ENCODE assay signal across 16 cellular contexts in genomic region chr2:95041824-95042442, GRCh38. TPM values are rescaled to one million over a fixed set of nuclear protein-coding genes. Genes with fewer than 3 reads are reported as not detected.
A peak's percentile ranks its signal among the peaks of the same experiment; 100 is the strongest.
DNase-seq lines count a peak whose midpoint lies in the region; ATAC-seq lines count a peak whose summit lies in the region.
"Had no signal": no experiment of that assay in that cellular context is flagged by ENCODE, and none has a peak within 500 bp of the region (broad histone marks: within the 10 kb centered on the region; RNA-seq: fewer than 3 reads in every experiment).

No MANE protein-coding gene starts in this region.

- peak overlapping the region; percentile 20 for H3K27ac Mint-ChIP-seq in activated naive CD8-positive, alpha-beta T cell treated with anti-CD3 and anti-CD28 coated beads for 36 hours
- H3K27ac Mint-ChIP-seq: stimulated activated naive CD8-positive, alpha-beta T cell treated with anti-CD3 and anti-CD28 coated beads, Interleukin-15, Interleukin-2, amounts not matched to agents 100 ng/mL and 50 ng/mL, for 24 hours had no signal

- DNase-seq in activated T-cell treated with anti-CD3 and anti-CD28 coated beads, Interleukin-2, amount 50 U/mL, for 4 hours: no peak
- no peak for DNase-seq in activated T-cell treated with anti-CD3 and anti-CD28 coated beads, Interleukin-2, amount 50 U/mL, for 1 hour
- DNase-seq in activated naive CD8-positive, alpha-beta T cell treated with anti-CD3 and anti-CD28 coated beads for 36 hours: no peak
- DNase-seq in stimulated activated naive CD8-positive, alpha-beta T cell treated with anti-CD3 and anti-CD28 coated beads, Interleukin-15, Interleukin-2, amounts not matched to agents 100 U/mL and 50 U/mL, for 24 hours: no peak
- DNase-seq in activated gamma-delta T cell treated with Interleukin-2 at 50 U/mL for 16 hours: no peak
- no peak for DNase-seq in COR-L47 (lab: John Stamatoyannopoulos, UW)
- DNase-seq: ACHN; activated CD4-positive, CD25-positive, alpha-beta regulatory T cell treated with anti-CD3 and anti-CD28 coated beads, Interleukin-2, amount 50 U/mL, for 72 hours; Calu3; foreskin melanocyte; GDM1; mammary epithelial cell; NCI-H187 had no signal

- H3K4me1 Mint-ChIP-seq in activated T-cell treated with anti-CD3 and anti-CD28 coated beads, Interleukin-2, amount 50 U/mL, for 4 hours (ENCODE audit: low read depth): peaks cover 77% of the 10 kb centered on the region
- H3K4me1 Mint-ChIP-seq in activated naive CD8-positive, alpha-beta T cell treated with anti-CD3 and anti-CD28 coated beads for 36 hours: peaks cover 63% of the 10 kb centered on the region

- ATAC-seq in activated T-cell treated with anti-CD3 and anti-CD28 coated beads, Interleukin-2, amount 50 U/mL, for 4 hours: peak; percentile 29 to 36
- peak; percentile 61 for ATAC-seq in HG02759 (IDR thresholded peaks at IDR 0.05; ENCODE audit: unreplicated experiment)
- ATAC-seq in stimulated activated naive CD8-positive, alpha-beta T cell treated with anti-CD3 and anti-CD28 coated beads, Interleukin-15, Interleukin-2, amounts not matched to agents 100 U/mL and 50 U/mL, for 24 hours: peak; percentile 62
- no peak for ATAC-seq in GM21381 (IDR thresholded peaks at IDR 0.05; ENCODE audit: unreplicated experiment)

- H3K27me3 Mint-ChIP-seq in activated T-cell treated with anti-CD3 and anti-CD28 coated beads, Interleukin-2, amount 50 U/mL, for 4 hours (ENCODE audit: low read depth): no peaks in the 10 kb centered on the region
- H3K27me3 Mint-ChIP-seq in activated naive CD8-positive, alpha-beta T cell treated with anti-CD3 and anti-CD28 coated beads for 36 hours: no peaks in the 10 kb centered on the region
- H3K27me3 Mint-ChIP-seq: stimulated activated naive CD8-positive, alpha-beta T cell treated with anti-CD3 and anti-CD28 coated beads, Interleukin-15, Interleukin-2, amounts not matched to agents 100 ng/mL and 50 ng/mL, for 24 hours had no signal

- no peak overlapping the region for H3K4me3 Mint-ChIP-seq in activated T-cell treated with anti-CD3 and anti-CD28 coated beads, Interleukin-2, amount 50 U/mL, for 4 hours
- no peak overlapping the region for H3K4me3 Mint-ChIP-seq in activated naive CD8-positive, alpha-beta T cell treated with anti-CD3 and anti-CD28 coated beads for 36 hours
- H3K4me3 Mint-ChIP-seq: stimulated activated naive CD8-positive, alpha-beta T cell treated with anti-CD3 and anti-CD28 coated beads, Interleukin-15, Interleukin-2, amounts not matched to agents 100 ng/mL and 50 ng/mL, for 24 hours had no signal

- peaks cover 17% of the 10 kb centered on the region for H3K36me3 Mint-ChIP-seq in activated T-cell treated with anti-CD3 and anti-CD28 coated beads, Interleukin-2, amount 50 U/mL, for 4 hours (ENCODE audit: insufficient read depth)
- H3K36me3 Mint-ChIP-seq in activated naive CD8-positive, alpha-beta T cell treated with anti-CD3 and anti-CD28 coated beads for 36 hours: peaks cover 15% of the 10 kb centered on the region

- peaks cover 28% of the 10 kb centered on the region for H3K9me3 Mint-ChIP-seq in activated T-cell treated with anti-CD3 and anti-CD28 coated beads, Interleukin-2, amount 50 U/mL, for 4 hours
- H3K9me3 Mint-ChIP-seq in activated naive CD8-positive, alpha-beta T cell treated with anti-CD3 and anti-CD28 coated beads for 36 hours: peaks cover 15% of the 10 kb centered on the region

RNA-seq across cellular contexts. Expression of gene MAL, which starts 16.4 kb away (rescaled TPM):
- total RNA-seq in activated T-cell treated with anti-CD3 and anti-CD28 coated beads, Interleukin-2, amount 50 U/mL, for 4 hours: 1 to 10 TPM; 5.6 to 6.1 (median 6.1) TPM
- total RNA-seq in activated naive CD8-positive, alpha-beta T cell treated with anti-CD3 and anti-CD28 coated beads for 36 hours: 10 to 100 TPM; 50.8 to 52.9 TPM
- total RNA-seq: Calu3, mammary epithelial cell had no signal

Comparison
In these comparisons a context has a peak if more than half of its experiments do, and no peak if none do; other contexts are left out.
1. RNA of gene MAL, which starts 16.4 kb away (total RNA-seq): 50.8 to 52.9 TPM in activated naive CD8-positive, alpha-beta T cell treated with anti-CD3 and anti-CD28 coated beads for 36 hours; 5.6 to 6.1 TPM in activated T-cell treated with anti-CD3 and anti-CD28 coated beads, Interleukin-2, amount 50 U/mL, for 4 hours; every median in the first group is over 4 times any median in the second.